11 cellular contexts compared by ENCODE assay signal in genomic region chr14:81172353-81172752, GRCh38. TPM values are rescaled to one million over a fixed set of nuclear protein-coding genes. Genes with fewer than 3 reads are reported as not detected.
A peak's percentile ranks its signal among the peaks of the same experiment; 100 is the strongest.
DNase-seq lines count a peak whose midpoint lies in the region; ATAC-seq and TF ChIP-seq lines count a peak whose summit lies in the region.
"Had no signal": no experiment of that assay in that cellular context is flagged by ENCODE, and none has a peak within 500 bp of the region (broad histone marks: within the 10 kb centered on the region; RNA-seq: fewer than 3 reads in every experiment).

No MANE protein-coding gene starts in this region.

- POLR2A ChIA-PET in OCI-LY7 (lab: Charles Lee) = interaction anchor here (0.6 to 3.0 kb wide), 7 partner anchors 8 to 558 kb away, joined by 3 to 20 read pairs (median 3); no protein-coding TSS in a partner anchor

- no peaks in the 10 kb centered on the region for H3K79me2 ChIP-seq in OCI-LY7 (ENCODE audit: insufficient read depth, low read depth, low read length)

- H3K4me1 ChIP-seq in OCI-LY7 (ENCODE audit: insufficient read depth, low read length, poor library complexity, severe bottlenecking) (peaks cover 61% of the 10 kb centered on the region), Peyer's patch (peaks cover 0 to 9% (median 0%) of the 10 kb centered on the region in 4 donors), heart right ventricle (peaks cover 0 to 42% (median 8%) of the 10 kb centered on the region in 9 donors)

- ATAC-seq in GM18873 (IDR thresholded peaks at IDR 0.05; ENCODE audit: low FRiP score, unreplicated experiment) (peak; percentile 34), HG02870 (IDR thresholded peaks at IDR 0.05; ENCODE audit: unreplicated experiment) (peak; percentile 34), heart right ventricle (no peak)
- no peak for ATAC-seq in activated CD4-positive, CD25-positive, alpha-beta regulatory T cell treated with anti-CD3 and anti-CD28 coated beads, Interleukin-2, amount 50 U/mL, for 24 hours

- no peaks in the 10 kb centered on the region for H3K9me2 ChIP-seq in OCI-LY7 (ENCODE audit: insufficient read depth, low read length)

- CTCF ChIA-PET in OCI-LY7 (lab: Charles Lee; ENCODE audit: unreplicated experiment) = interaction anchor here (0.6 kb wide), 1 partner anchor 430 kb away, joined by 3 read pairs; no protein-coding TSS in a partner anchor

- TF ChIP-seq CTCF in OCI-LY7 (conservative IDR thresholded peaks at IDR 0.05; ENCODE audit: low read length) = no peak
- TF ChIP-seq CTCF in Peyer's patch (IDR thresholded peaks at IDR 0.05) = no peak
- no peak for TF ChIP-seq CTCF in heart right ventricle (IDR thresholded peaks at IDR 0.05)
- no peak for TF ChIP-seq CTCF in coronary artery (IDR thresholded peaks at IDR 0.05)

- TF ChIP-seq POLR2A in Peyer's patch (IDR thresholded peaks at IDR 0.05) = no peak

- DNase-seq in AG20443 (ENCODE audit: low spot score) = peak; percentile 25
- no peak for DNase-seq in OCI-LY7 (ENCODE audit: low spot score)
- DNase-seq in Peyer's patch = no peak
- no peak for DNase-seq in heart right ventricle
- no peak for DNase-seq in coronary artery (ENCODE audit: low spot score)
- DNase-seq: MM.1S, NCI-H774 had no signal

- H3K4me3 ChIP-seq in OCI-LY7 (ENCODE audit: low read depth, low read length, poor library complexity, severe bottlenecking) (peak overlapping the region; percentile 38), Peyer's patch (no peak overlapping the region), heart right ventricle (no peak overlapping the region), coronary artery (no peak overlapping the region)

- intact Hi-C loops in OCI-LY7 (cut with micrococcal nuclease; ENCODE audit: unreplicated experiment) (loop anchor here (5.0 kb wide), 1 partner anchor 300 kb away; no protein-coding TSS in a partner anchor), heart right ventricle (cut with DNase I) (loop anchor here in 6 of 10 donors (5.0 to 10.0 kb wide), 3 partner anchors 45 to 218 kb away; partner anchors contain the start of gene TSHR (in 1 of the 6))

- no TSS peak for BruUV-seq in OCI-LY7 (replicated peaks; lab: Mats Ljungman, UMichigan)

- H3K27ac ChIP-seq in OCI-LY7 (ENCODE audit: low read depth, low read length, poor library complexity, severe bottlenecking) (peak overlapping the region; percentile 37), Peyer's patch (no peak overlapping the region), heart right ventricle (no peak overlapping the region), coronary artery (no peak overlapping the region)
- H3K27ac ChIP-seq: C4-2B had no signal

- peak overlapping the region; percentile 6; the same call in 1 of the 2 replicates for H2AFZ ChIP-seq in OCI-LY7 (ENCODE audit: low read length)

- H3K9me3 ChIP-seq in OCI-LY7 (ENCODE audit: low read length) (no peaks in the 10 kb centered on the region), Peyer's patch (no peaks in the 10 kb centered on the region), heart right ventricle (no peaks in the 10 kb centered on the region)

- WGBS in heart right ventricle, 2 donors = 79 to 88% methylated on average over 2 of the region's 2 CpGs

- H3K36me3 ChIP-seq in OCI-LY7 (ENCODE audit: insufficient read depth, low read length) = peaks cover 27% of the 10 kb centered on the region
- no peaks in the 10 kb centered on the region for H3K36me3 ChIP-seq in Peyer's patch
- H3K36me3 ChIP-seq in heart right ventricle = peaks cover 0 to under 1% (median 0%) of the 10 kb centered on the region in 9 donors

- H3K4me2 ChIP-seq in OCI-LY7 (ENCODE audit: low read length) = peak overlapping the region; percentile 63

- H4K20me1 ChIP-seq in OCI-LY7 (ENCODE audit: insufficient read depth, low read length) = no peaks in the 10 kb centered on the region

- H3K27me3 ChIP-seq in Peyer's patch (no peaks in the 10 kb centered on the region), heart right ventricle (no peaks in the 10 kb centered on the region)

RNA-seq across cellular contexts. Expression of gene GTF2A1, which starts 48.4 kb away (rescaled TPM):
- total RNA-seq in OCI-LY7 (2014; rRNA removed; shearing (Covaris generic)) = 32.5 and 35.1 TPM in 2 replicates
- 69.8 and 70.6 TPM in 2 replicates for total RNA-seq in OCI-LY7 (2022)
- total RNA-seq in Peyer's patch = 10 to 100 TPM; 12.5 to 28.9 (median 18.6) TPM
- total RNA-seq in heart right ventricle = 10 to 100 TPM; 14.8 to 28.3 (median 23.6) TPM
- polyA plus RNA-seq in heart right ventricle = 1 to 10 TPM; 4.3 to 4.4 TPM

Comparison
In these comparisons a context has a peak if more than half of its experiments do, and no peak if none do; other contexts are left out.
1. ATAC-seq: peak in GM18873 (single experiment) and HG02870 (single experiment); none in activated CD4-positive, CD25-positive, alpha-beta regulatory T cell treated with anti-CD3 and anti-CD28 coated beads, Interleukin-2, amount 50 U/mL, for 24 hours (0 of 2) and heart right ventricle (0 of 8).